5 cellular contexts compared by ENCODE assay signal in genomic region chr10:115828171-115828570, GRCh38.
A peak's percentile ranks its signal among the peaks of the same experiment; 100 is the strongest.
DNase-seq lines count a peak whose midpoint lies in the region; ATAC-seq and TF ChIP-seq lines count a peak whose summit lies in the region.
"Not testable (repeated sequence)": the region's sequence is repeated elsewhere in the genome, so short reads cannot be mapped to it uniquely, and the experiment has no call there.

No MANE protein-coding gene starts in this region.

- H3K4me3 ChIP-seq in GM23248, gastroesophageal sphincter: not testable (repeated sequence)

- not testable (repeated sequence) for H3K4me2 ChIP-seq in GM23248 (ENCODE audit: unreplicated experiment)

- H3F3A ChIP-seq in GM23248 (ENCODE audit: insufficient read depth), result peaks cover 42% of the 10 kb centered on the region

- H3K36me3 ChIP-seq in GM23248 (ENCODE audit: low read depth); gastroesophageal sphincter: not testable (repeated sequence)

- not testable (repeated sequence) for H3K9me3 ChIP-seq in GM23248 (ENCODE audit: low read depth); gastroesophageal sphincter

- not testable (repeated sequence) for H3K36me3 Mint-ChIP-seq in mesothelial cell of epicardium

- TF ChIP-seq POLR2A in gastroesophageal sphincter (IDR thresholded peaks at IDR 0.05), result not testable (repeated sequence)

- not testable (repeated sequence) for H3K9me3 Mint-ChIP-seq in mesothelial cell of epicardium

- peak overlapping the region; percentile 48; the same call in 1 of the 2 replicates for H3K27ac ChIP-seq in GM23248
- H3K27ac ChIP-seq in gastroesophageal sphincter, result peak overlapping the region in 3 of 4 donors; percentile 47 to 59 (median 59)

- peaks cover 15% of the 10 kb centered on the region for H3K4me1 Mint-ChIP-seq in mesothelial cell of epicardium

- H3K4me1 ChIP-seq in GM23248 (ENCODE audit: insufficient read depth), result peaks cover 49% of the 10 kb centered on the region
- H3K4me1 ChIP-seq in gastroesophageal sphincter, result not testable (repeated sequence)

- H2AFZ ChIP-seq in GM23248, result not testable (repeated sequence)

- H3K27me3 ChIP-seq in GM23248 (replicated peaks; ENCODE audit: insufficient read depth); gastroesophageal sphincter: not testable (repeated sequence)

- H3K79me2 ChIP-seq in GM23248 (ENCODE audit: insufficient read depth), result not testable (repeated sequence)

- not testable (repeated sequence) for H4K20me1 ChIP-seq in GM23248 (ENCODE audit: insufficient read depth)

- not testable (repeated sequence) for DNase-seq in GM23248; Right ventricle myocardium superior; mesothelial cell of epicardium (ENCODE audit: low spot score in 2 of 2, unreplicated experiment in 2 of 2)
- DNase-seq in left ventricle myocardium superior, result peak; percentile 32

- H3K27ac Mint-ChIP-seq in mesothelial cell of epicardium, result peak overlapping the region; percentile 8

- not testable (repeated sequence) for H3K4me3 Mint-ChIP-seq in mesothelial cell of epicardium

- not testable (repeated sequence) for H3K9ac ChIP-seq in GM23248

- TF ChIP-seq EP300 in gastroesophageal sphincter (IDR thresholded peaks at IDR 0.05), result not testable (repeated sequence)

- not testable (repeated sequence) for H3K9me2 ChIP-seq in GM23248 (ENCODE audit: insufficient read depth)

- in situ Hi-C loops in GM23248 (cut with MboI), result not testable (repeated sequence)

- H3K27me3 Mint-ChIP-seq in mesothelial cell of epicardium (ENCODE audit: low read depth), result not testable (repeated sequence)

- TF ChIP-seq CTCF in gastroesophageal sphincter (IDR thresholded peaks at IDR 0.05); mesothelial cell of epicardium (IDR thresholded peaks at IDR 0.05; ENCODE audit: unreplicated experiment): not testable (repeated sequence)

- not testable (repeated sequence) for ATAC-seq in gastroesophageal sphincter
- peak; percentile 60 for ATAC-seq in Right ventricle myocardium superior (ENCODE audit: poor library complexity)
- peak; percentile 67 for ATAC-seq in left ventricle myocardium superior

- 87 to 100% methylated on average over 4 to 5 of the region's 5 CpGs for WGBS in GM23248 (ENCODE audit: low coverage in 1 of 2, low lambda C conversion rate in 2 of 2, missing lambda C conversion rate in 2 of 2), 2 experiments
- WGBS in gastroesophageal sphincter (ENCODE audit: low coverage in 1 of 2), 2 donors, result 49 to 100% methylated on average over 2 to 3 of the region's 5 CpGs

- intact Hi-C loops in Right ventricle myocardium superior (cut with DNase I), result loop anchor here (10.0 kb wide), 1 partner anchor 457 kb away; no protein-coding TSS in a partner anchor
- intact Hi-C loops in left ventricle myocardium superior (cut with micrococcal nuclease), result not testable (repeated sequence)
